ENCODE assay signal across 28 cellular contexts in the genomic region with DNA sequence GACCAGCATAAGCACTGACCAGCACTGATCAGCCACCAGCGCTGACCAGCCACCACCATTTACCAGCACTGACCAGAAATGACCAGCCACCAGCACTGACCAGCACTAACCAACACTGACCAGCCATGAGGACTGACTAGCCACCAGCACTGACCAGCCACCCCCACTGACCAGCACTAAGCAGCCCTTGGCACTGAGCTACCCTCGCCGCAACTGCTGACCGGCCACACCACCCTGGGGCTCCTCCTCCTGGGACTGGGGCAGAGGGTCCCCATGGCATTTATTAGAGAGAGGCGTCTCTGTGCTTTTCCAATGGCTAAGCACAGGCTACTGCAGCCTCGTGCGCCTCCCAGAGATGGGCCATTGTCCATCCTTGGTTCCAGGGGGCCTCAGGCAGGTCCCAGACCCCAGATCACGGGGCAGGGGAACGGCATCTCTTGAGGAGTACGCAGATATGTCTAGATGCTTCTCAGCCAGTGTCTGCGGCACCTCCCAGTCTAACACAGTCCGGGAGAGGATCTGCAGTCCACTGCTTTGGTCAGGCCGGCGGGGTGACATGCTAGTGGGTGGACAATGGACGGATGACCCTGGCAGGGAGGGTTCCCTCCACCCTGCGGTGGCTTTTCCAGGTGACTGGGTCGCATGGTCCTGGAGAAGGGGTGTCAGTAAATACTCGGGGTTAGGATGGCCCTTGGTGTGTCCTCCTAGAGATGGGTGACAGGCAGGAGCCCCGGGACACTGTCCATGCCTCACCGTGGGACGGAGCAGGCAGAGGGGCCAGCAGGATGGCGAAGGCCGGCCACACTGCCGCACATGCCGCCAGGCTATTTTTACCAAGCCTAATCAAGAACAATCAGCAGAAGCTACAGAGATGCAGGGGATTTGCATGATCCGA.
"Had no signal": no experiment of that assay in that cellular context is flagged by ENCODE, and none has a peak within 500 bp of the region (broad histone marks: within the 10 kb centered on the region; RNA-seq: fewer than 3 reads in every experiment).

No MANE protein-coding gene starts in this region.

- H3K4me1 Mint-ChIP-seq: activated CD4-positive, alpha-beta T cell treated with anti-CD3 and anti-CD28 coated beads for 36 hours; activated CD4-positive, alpha-beta T cell treated with anti-CD3 and anti-CD28 coated beads, Interleukin-2, amount 10 ng/mL, durations not matched to agents 24 days and 14 days; activated naive CD4-positive, alpha-beta T cell treated with anti-CD3 and anti-CD28 coated beads, Interleukin-2, amount 50 U/mL, for 24 hours had no signal

- H3K36me3 Mint-ChIP-seq: activated CD4-positive, alpha-beta memory T cell treated with anti-CD3 and anti-CD28 coated beads for 36 hours; activated CD8-positive, alpha-beta memory T cell treated with anti-CD3 and anti-CD28 coated beads, Interleukin-2, amount 10 ng/mL, durations not matched to agents 7 days and 5 days; activated naive CD4-positive, alpha-beta T cell treated with anti-CD3 and anti-CD28 coated beads, Interleukin-2, amount 50 U/mL, for 24 hours; activated naive CD8-positive, alpha-beta T cell treated with anti-CD3 and anti-CD28 coated beads, Interleukin-2, amount 10 ng/mL, durations not matched to agents 7 days and 5 days had no signal

- H3K27me3 ChIP-seq: body of pancreas, colonic mucosa had no signal

- H3K4me3 Mint-ChIP-seq: activated CD4-positive, alpha-beta memory T cell treated with anti-CD3 and anti-CD28 coated beads for 36 hours; activated CD4-positive, alpha-beta T cell treated with anti-CD3 and anti-CD28 coated beads for 36 hours; activated CD4-positive, alpha-beta T cell treated with anti-CD3 and anti-CD28 coated beads, Interleukin-2, amount 10 ng/mL, durations not matched to agents 24 days and 14 days; activated CD8-positive, alpha-beta memory T cell treated with anti-CD3 and anti-CD28 coated beads, Interleukin-2, amount 10 ng/mL, durations not matched to agents 7 days and 5 days; activated CD8-positive, alpha-beta T cell treated with anti-CD3 and anti-CD28 coated beads, Interleukin-2, amount 10 ng/mL, durations not matched to agents 7 days and 5 days; activated naive CD4-positive, alpha-beta T cell treated with anti-CD3 and anti-CD28 coated beads for 36 hours; activated naive CD4-positive, alpha-beta T cell treated with anti-CD3 and anti-CD28 coated beads, Interleukin-2, amount 50 U/mL, for 24 hours; activated naive CD8-positive, alpha-beta T cell treated with anti-CD3 and anti-CD28 coated beads, Interleukin-2, amount 10 ng/mL, durations not matched to agents 7 days and 5 days; activated T-helper 1 cell treated with anti-CD3 and anti-CD28 coated beads, Interleukin-12 subunit alpha, Interleukin-12 subunit beta, Interleukin-2, Interleukin-4 antibody, amounts not matched to agents 30 ng/mL and 10 ng/mL and 1 ng/mL, durations not matched to agents 14 hours and 24 hours and 36 hours had no signal

- ATAC-seq: activated CD4-positive, alpha-beta T cell treated with anti-CD3 and anti-CD28 coated beads for 36 hours; activated CD8-positive, alpha-beta memory T cell treated with anti-CD3 and anti-CD28 coated beads, Interleukin-2, amount 10 ng/mL, durations not matched to agents 7 days and 5 days; activated CD8-positive, alpha-beta T cell treated with anti-CD3 and anti-CD28 coated beads, Interleukin-2, amount 10 ng/mL, durations not matched to agents 7 days and 5 days; body of pancreas had no signal

- FAIRE-seq: endometrium, endothelial cell of umbilical vein, frontal cortex had no signal

- H3K36me3 ChIP-seq: colonic mucosa, esophagus squamous epithelium had no signal

- H3K9me3 Mint-ChIP-seq: activated CD4-positive, alpha-beta memory T cell treated with anti-CD3 and anti-CD28 coated beads for 36 hours; activated CD4-positive, alpha-beta T cell treated with anti-CD3 and anti-CD28 coated beads, Interleukin-2, amount 10 ng/mL, durations not matched to agents 24 days and 14 days; activated naive CD4-positive, alpha-beta T cell treated with anti-CD3 and anti-CD28 coated beads for 36 hours; activated naive CD4-positive, alpha-beta T cell treated with anti-CD3 and anti-CD28 coated beads, Interleukin-2, amount 50 U/mL, for 24 hours; activated naive CD8-positive, alpha-beta T cell treated with anti-CD3 and anti-CD28 coated beads, Interleukin-2, amount 10 ng/mL, durations not matched to agents 7 days and 5 days; activated T-helper 1 cell treated with anti-CD3 and anti-CD28 coated beads, Interleukin-12 subunit alpha, Interleukin-12 subunit beta, Interleukin-2, Interleukin-4 antibody, amounts not matched to agents 30 ng/mL and 10 ng/mL and 1 ng/mL, durations not matched to agents 14 hours and 24 hours and 36 hours; activated T-helper 2 cell treated with anti-CD3 and anti-CD28 coated beads, Interferon-gamma antibody, Interleukin-2, Interleukin-4, amounts not matched to agents 10 μg/mL and 5 μg/mL and 100 μg/mL, durations not matched to agents 14 hours and 24 hours and 36 hours had no signal

- H3K4me3 ChIP-seq: body of pancreas, colonic mucosa, esophagus squamous epithelium had no signal

- H3K27me3 Mint-ChIP-seq: activated CD4-positive, alpha-beta memory T cell treated with anti-CD3 and anti-CD28 coated beads for 36 hours; activated CD4-positive, alpha-beta T cell treated with anti-CD3 and anti-CD28 coated beads for 36 hours; activated CD4-positive, alpha-beta T cell treated with anti-CD3 and anti-CD28 coated beads, Interleukin-2, amount 10 ng/mL, durations not matched to agents 24 days and 14 days; activated CD8-positive, alpha-beta memory T cell treated with anti-CD3 and anti-CD28 coated beads, Interleukin-2, amount 10 ng/mL, durations not matched to agents 7 days and 5 days had no signal

- H3K9me3 ChIP-seq: body of pancreas, colonic mucosa, esophagus squamous epithelium had no signal

- H3K4me1 ChIP-seq: colonic mucosa had no signal

- DNase-seq: activated CD4-positive, alpha-beta memory T cell treated with anti-CD3 and anti-CD28 coated beads for 36 hours; activated CD4-positive, alpha-beta T cell treated with anti-CD3 and anti-CD28 coated beads for 36 hours; activated CD4-positive, alpha-beta T cell treated with anti-CD3 and anti-CD28 coated beads, Interleukin-2, amount 10 ng/mL, durations not matched to agents 24 days and 14 days; activated CD4-positive, CD25-positive, alpha-beta regulatory T cell; activated CD4-positive, CD25-positive, alpha-beta regulatory T cell treated with anti-CD3 and anti-CD28 coated beads, Interleukin-2, amount 50 U/mL, for 72 hours; activated CD8-positive, alpha-beta memory T cell treated with anti-CD3 and anti-CD28 coated beads, Interleukin-2, amount 10 ng/mL, durations not matched to agents 7 days and 5 days; activated CD8-positive, alpha-beta memory T cell treated with anti-CD3 and anti-CD28 coated beads, Interleukin-2, amount 50 U/mL, for 4 hours; activated CD8-positive, alpha-beta T cell treated with anti-CD3 and anti-CD28 coated beads, Interleukin-2, amount 10 ng/mL, durations not matched to agents 7 days and 5 days; activated effector memory CD4-positive, alpha-beta T cell treated with anti-CD3 and anti-CD28 coated beads, Interleukin-2, amount 50 U/mL, for 16 hours; activated naive CD4-positive, alpha-beta T cell treated with anti-CD3 and anti-CD28 coated beads for 36 hours; activated naive CD8-positive, alpha-beta T cell treated with anti-CD3 and anti-CD28 coated beads, Interleukin-2, amount 10 ng/mL, durations not matched to agents 7 days and 5 days; activated T-cell treated with anti-CD3 and anti-CD28 coated beads, Interleukin-2, amount 50 U/mL, for 1 hour; activated T-cell treated with anti-CD3 and anti-CD28 coated beads, Interleukin-2, amount 50 U/mL, for 48 hours; amniotic stem cell; anterior cingulate cortex; body of pancreas; central memory CD4-positive, alpha-beta T cell; colonic mucosa; effector CD8-positive, alpha-beta T cell; esophagus squamous epithelium; T-helper 2 cell had no signal

- H3K27ac Mint-ChIP-seq: activated CD4-positive, alpha-beta memory T cell treated with anti-CD3 and anti-CD28 coated beads for 36 hours; activated CD4-positive, alpha-beta T cell treated with anti-CD3 and anti-CD28 coated beads for 36 hours; activated CD4-positive, alpha-beta T cell treated with anti-CD3 and anti-CD28 coated beads, Interleukin-2, amount 10 ng/mL, durations not matched to agents 24 days and 14 days; activated CD8-positive, alpha-beta memory T cell treated with anti-CD3 and anti-CD28 coated beads, Interleukin-2, amount 10 ng/mL, durations not matched to agents 7 days and 5 days; activated CD8-positive, alpha-beta T cell treated with anti-CD3 and anti-CD28 coated beads, Interleukin-2, amount 10 ng/mL, durations not matched to agents 7 days and 5 days; activated naive CD4-positive, alpha-beta T cell treated with anti-CD3 and anti-CD28 coated beads for 36 hours; activated naive CD4-positive, alpha-beta T cell treated with anti-CD3 and anti-CD28 coated beads, Interleukin-2, amount 50 U/mL, for 24 hours; activated naive CD8-positive, alpha-beta T cell treated with anti-CD3 and anti-CD28 coated beads, Interleukin-2, amount 10 ng/mL, durations not matched to agents 7 days and 5 days; activated T-helper 1 cell treated with anti-CD3 and anti-CD28 coated beads, Interleukin-12 subunit alpha, Interleukin-12 subunit beta, Interleukin-2, Interleukin-4 antibody, amounts not matched to agents 30 ng/mL and 10 ng/mL and 1 ng/mL, durations not matched to agents 14 hours and 24 hours and 36 hours; activated T-helper 2 cell treated with anti-CD3 and anti-CD28 coated beads, Interferon-gamma antibody, Interleukin-2, Interleukin-4, amounts not matched to agents 10 μg/mL and 5 μg/mL and 100 μg/mL, durations not matched to agents 14 hours and 24 hours and 36 hours had no signal

- H3K27ac ChIP-seq: body of pancreas, colonic mucosa, epithelial cell of prostate, esophagus squamous epithelium had no signal
